In the genomic region with DNA sequence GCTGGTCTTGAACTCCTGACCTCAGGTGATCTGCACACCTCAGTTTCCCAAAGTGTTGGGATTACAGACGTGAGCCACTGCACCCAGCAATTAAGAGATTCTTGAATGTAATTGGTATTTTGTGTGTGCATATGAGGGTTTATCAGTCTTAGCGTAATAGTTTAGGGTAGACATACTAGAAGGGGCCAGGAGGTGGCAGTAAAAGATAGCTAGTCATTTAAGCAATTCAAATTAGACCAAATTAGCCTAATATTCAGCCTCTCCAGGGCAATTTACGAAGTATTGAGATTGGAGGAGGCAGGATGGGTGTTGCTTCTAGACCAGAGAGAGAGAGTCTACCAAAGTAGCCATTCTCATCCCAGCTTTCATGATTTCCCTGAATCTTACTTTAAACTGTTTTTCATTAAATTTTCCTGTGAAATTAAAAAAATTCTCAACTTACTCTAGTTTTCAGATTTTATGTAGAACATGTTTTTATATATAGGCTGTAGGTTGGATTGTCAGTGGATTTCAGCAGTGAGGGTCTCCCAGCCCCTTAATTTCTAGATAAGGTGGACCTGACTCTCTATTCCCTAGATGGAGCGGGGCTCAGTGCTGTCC, we compare ENCODE assay signal across 7 cellular contexts.
DNase-seq lines count a peak whose midpoint lies in the region; ATAC-seq, FAIRE-seq and TF ChIP-seq lines count a peak whose summit lies in the region.

No MANE protein-coding gene starts in this region.

- H3K27ac ChIP-seq in breast epithelium (no peak overlapping the region), HepG2 (ENCODE audit: extremely low read length, insufficient read depth, low read length) (no peak overlapping the region)

- no peak for TF ChIP-seq RAD21 in HepG2 (CRISPR knock-in tag; IDR thresholded peaks at IDR 0.05)

- no peaks in the 10 kb centered on the region for H3K4me1 ChIP-seq in breast epithelium
- H3K4me1 ChIP-seq in HepG2 (ENCODE audit: insufficient read depth, low read length): no peaks in the 10 kb centered on the region

- H3K27me3 ChIP-seq in breast epithelium: no peaks in the 10 kb centered on the region
- no peaks in the 10 kb centered on the region for H3K27me3 ChIP-seq in HepG2 (ENCODE audit: control insufficient read depth in 1 of 2, insufficient read depth in 2 of 2, low read length in 2 of 2)

- in situ Hi-C loops in HepG2 (cut with HindIII; ENCODE audit: extremely low pct_ligation_motif_present, low pct_unique_long_range_greater_than_20kb): no loop called here

- H3K9me3 ChIP-seq in breast epithelium (no peaks in the 10 kb centered on the region), HepG2 (ENCODE audit: low read length) (no peaks in the 10 kb centered on the region)

- BruUV-seq in HepG2 (replicated peaks; lab: Mats Ljungman, UMichigan): no TSS peak

- POLR2A ChIA-PET in HepG2 (lab: Yijun Ruan, JAX): no interaction called here

- no peak overlapping the region for H2AFZ ChIP-seq in HepG2 (ENCODE audit: low read length)

- H3K36me3 ChIP-seq in breast epithelium (no peaks in the 10 kb centered on the region), HepG2 (replicated peaks in 1 of 2; ENCODE audit: control insufficient read depth in 1 of 2, insufficient read depth in 2 of 2, low read length in 2 of 2) (no peaks in the 10 kb centered on the region)

- H3K4me2 ChIP-seq in HepG2 (ENCODE audit: low read depth, low read length): no peak overlapping the region

- H3K9ac ChIP-seq in HepG2 (ENCODE audit: insufficient read depth, low read depth, low read length): no peak overlapping the region

- H3K4me3 ChIP-seq in breast epithelium (no peak overlapping the region), HepG2 (replicated peaks in 1 of 3; ENCODE audit: insufficient read depth in 1 of 3, low read depth in 2 of 3, low read length in 3 of 3) (no peak overlapping the region)

- 31% methylated on average over 4 of the region's 4 CpGs for WGBS in HepG2 (ENCODE audit: low lambda C conversion rate)

- peak in 2 of 3 donors; percentile 53 to 61 for TF ChIP-seq CTCF in breast epithelium (IDR thresholded peaks at IDR 0.05)
- TF ChIP-seq CTCF in HepG2 (CRISPR knock-in tag; IDR thresholded peaks at IDR 0.05): peak; percentile 52

- TF ChIP-seq EP300 in HepG2 (IDR thresholded peaks at IDR 0.05; ENCODE audit: low read depth in 2 of 2, low read length in 2 of 2) (no peak), HepG2 (CRISPR knock-in tag; IDR thresholded peaks at IDR 0.05; ENCODE audit: borderline replicate concordance) (no peak)

- CTCF ChIA-PET in HepG2 (lab: Yijun Ruan, JAX; ENCODE audit: low intra/inter-chr PET ratio, low total read pairs): interaction anchor here (2.2 kb wide), 1 partner anchor 686 kb away, joined by 22 read pairs; the partner anchor contains the start of gene KCNH1

- FAIRE-seq in HepG2 (lab: Jason Lieb, UNC): no peak

- H4K20me1 ChIP-seq in HepG2 (ENCODE audit: insufficient read depth, low read length): no peaks in the 10 kb centered on the region

- intact Hi-C loops in breast epithelium (cut with DNase I; ENCODE audit: low total_unique reads) (no loop called here), HepG2 (cut with micrococcal nuclease; ENCODE audit: unreplicated experiment) (loop anchor here (1.0 to 5.0 kb wide), 4 partner anchors 136 to 1029 kb away; partner anchors contain the start of gene KCNH1)

- ATAC-seq in HepG2 (peak; percentile 70), HG03457 (IDR thresholded peaks at IDR 0.05; ENCODE audit: unreplicated experiment) (no peak)

- TF ChIP-seq POLR2A in breast epithelium (IDR thresholded peaks at IDR 0.05) (no peak), HepG2 (IDR thresholded peaks at IDR 0.05; ENCODE audit: insufficient read depth in 1 of 2, low read depth in 2 of 2, low read length in 2 of 2) (no peak)

- no peaks in the 10 kb centered on the region for H3K79me2 ChIP-seq in HepG2 (ENCODE audit: insufficient read depth, low read length)

- DNase-seq in DMS79 (lab: John Stamatoyannopoulos, UW) (peak; percentile 14), HK-2 (ENCODE audit: unreplicated experiment) (peak; percentile 34), NCI-H82 (lab: John Stamatoyannopoulos, UW) (peak; percentile 89), breast epithelium (ENCODE audit: low spot score in 2 of 2) (no peak), HepG2 (ENCODE audit: low spot score) (peak; percentile 14), NCI-H1048 (lab: John Stamatoyannopoulos, UW) (no peak)

TF ChIP-seq in HepG2, 621 proteins besides CTCF, POLR2A, EP300 and RAD21:
- peak; percentile 69 for TF ChIP-seq STAG1 (CRISPR knock-in tag; IDR thresholded peaks at IDR 0.05)
- no peak for TF ChIP-seq ZNF296 (CRISPR knock-in tag; conservative IDR thresholded peaks at IDR 0.05)
- peak; percentile 17; the same call in 1 of the 2 replicates for TF ChIP-seq SMC3 (IDR thresholded peaks at IDR 0.05; ENCODE audit: low read length)
- TF ChIP-seq POLR2AphosphoS5 (IDR thresholded peaks at IDR 0.05; ENCODE audit: low read depth, low read length): no peak

Comparison
In these comparisons a context has a peak if more than half of its experiments do, and no peak if none do; other contexts are left out.
1. DNase-seq: peak in DMS79 (single experiment), HK-2 (single experiment), NCI-H82 (single experiment) and HepG2 (single experiment); none in breast epithelium (0 of 2) and NCI-H1048 (single experiment).